Comparison of ENCODE assay signal across 9 cellular contexts in the genomic region with DNA sequence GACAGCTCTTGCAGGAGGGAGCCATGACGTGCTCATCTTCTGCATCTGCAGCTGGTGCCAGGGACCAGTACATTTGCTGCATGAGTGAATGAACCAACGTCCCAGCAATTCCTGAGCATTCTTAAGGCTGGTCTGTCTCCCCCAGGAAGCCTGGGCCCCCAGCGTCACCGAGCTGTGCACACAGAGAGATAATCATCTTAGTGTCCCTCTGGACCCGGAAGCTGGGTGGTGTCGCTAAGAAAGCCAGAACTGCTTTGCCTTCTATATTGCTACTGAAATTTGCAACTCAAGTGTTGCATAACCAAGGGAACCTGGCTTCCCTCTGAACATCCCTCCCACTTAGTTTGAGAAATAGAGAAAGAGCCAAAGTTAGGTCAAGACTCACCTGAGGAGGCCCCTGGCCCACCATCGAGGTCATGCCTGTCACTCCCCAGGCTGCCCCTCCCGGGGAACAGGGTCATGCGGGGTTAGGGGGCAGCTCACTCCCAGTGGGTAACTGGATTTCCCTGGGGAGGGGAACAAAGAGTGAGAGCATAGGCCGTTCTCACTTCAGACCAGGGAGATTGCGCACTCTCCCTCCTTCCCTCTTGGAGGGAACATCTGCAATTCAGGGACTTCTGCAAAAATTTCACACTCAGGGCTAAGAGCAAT.
DNase-seq lines count a peak whose midpoint lies in the region; ATAC-seq and TF ChIP-seq lines count a peak whose summit lies in the region.
"Had no signal": no experiment of that assay in that cellular context is flagged by ENCODE, and none has a peak within 500 bp of the region (broad histone marks: within the 10 kb centered on the region; RNA-seq: fewer than 3 reads in every experiment).

No MANE protein-coding gene starts in this region.

- ATAC-seq in HG03045 (IDR thresholded peaks at IDR 0.05; ENCODE audit: unreplicated experiment): peak; percentile 24
- peak; percentile 15 for ATAC-seq in activated B cell treated with CpG ODN at 0.5 μM for 24 hours (ENCODE audit: low read depth)
- ATAC-seq in CD8-positive, alpha-beta T cell: no peak

- H3K4me1 Mint-ChIP-seq in activated B cell treated with CpG ODN at 0.5 μM for 24 hours: peaks cover 42% of the 10 kb centered on the region
- peaks cover 12% of the 10 kb centered on the region for H3K4me1 Mint-ChIP-seq in CD8-positive, alpha-beta T cell (ENCODE audit: low read depth)

- no peak for TF ChIP-seq CTCF in activated B cell treated with CpG ODN at 0.5 μM for 24 hours (IDR thresholded peaks at IDR 0.05)
- TF ChIP-seq CTCF in CD8-positive, alpha-beta T cell (IDR thresholded peaks at IDR 0.05): no peak

- peaks cover 8% of the 10 kb centered on the region for H3K9me3 Mint-ChIP-seq in activated B cell treated with CpG ODN at 0.5 μM for 24 hours
- peaks cover 16% of the 10 kb centered on the region for H3K9me3 Mint-ChIP-seq in CD8-positive, alpha-beta T cell

- H3K4me3 Mint-ChIP-seq in activated B cell treated with CpG ODN at 0.5 μM for 24 hours: peak overlapping the region; percentile 62
- no peak overlapping the region for H3K4me3 Mint-ChIP-seq in CD8-positive, alpha-beta T cell

- H3K27me3 Mint-ChIP-seq in activated B cell treated with CpG ODN at 0.5 μM for 24 hours: no peaks in the 10 kb centered on the region
- no peaks in the 10 kb centered on the region for H3K27me3 Mint-ChIP-seq in CD8-positive, alpha-beta T cell (ENCODE audit: low read depth)

- H3K27me3 ChIP-seq in CD8-positive, alpha-beta T cell (ENCODE audit: insufficient read depth, low read length): no peaks in the 10 kb centered on the region

- POLR2A ChIA-PET in activated B cell treated with CpG ODN at 0.5 μM for 24 hours (lab: Charles Lee): interaction anchor here (0.6 to 1.3 kb wide), 2 partner anchors 53 to 709 kb away, joined by 3 to 5 read pairs; no protein-coding TSS in a partner anchor
- POLR2A ChIA-PET in CD8-positive, alpha-beta T cell (lab: Charles Lee): no interaction called here

- peak; percentile 23 for DNase-seq in GM19240 (ENCODE audit: insufficient read length, low spot score)
- no peak for DNase-seq in activated B cell treated with CpG ODN at 0.5 μM for 24 hours
- DNase-seq in substantia nigra (lab: John Stamatoyannopoulos, UW): peak in 10 of 49 donors; percentile 20 to 70 (median 41)
- DNase-seq in CD8-positive, alpha-beta T cell: no peak
- no peak for DNase-seq in stimulated activated CD4-positive, alpha-beta T cell treated with anti-CD3 and anti-CD28 coated beads, Interleukin-2, amount 100 ng/mL, for 24 hours
- no peak for DNase-seq in central memory CD4-positive, alpha-beta T cell

- H3K9me3 ChIP-seq in iPS-18c (ENCODE audit: control insufficient read depth, insufficient read depth, low read length): peaks cover 11% of the 10 kb centered on the region
- no peaks in the 10 kb centered on the region for H3K9me3 ChIP-seq in CD8-positive, alpha-beta T cell (ENCODE audit: low read length)

- H3K27ac ChIP-seq in substantia nigra (ENCODE audit: low read depth, low read length, poor library complexity, severe bottlenecking): peak overlapping the region; percentile 74
- H3K27ac ChIP-seq in CD8-positive, alpha-beta T cell (ENCODE audit: low read depth, low read length): no peak overlapping the region
- H3K27ac ChIP-seq: SK-N-MC had no signal

- no peaks in the 10 kb centered on the region for H3K36me3 ChIP-seq in CD8-positive, alpha-beta T cell (ENCODE audit: insufficient read depth, low read length)

- 0 out of 2 replicates have a peak overlapping the region, but pooled peaks have one; percentile 0 for H3K4me3 ChIP-seq in iPS-18c (ENCODE audit: insufficient read depth, low read depth, low read length)
- H3K4me3 ChIP-seq in CD8-positive, alpha-beta T cell (ENCODE audit: low read depth, low read length): no peak overlapping the region
- H3K4me3 ChIP-seq: SK-N-MC had no signal

- intact Hi-C loops in activated B cell treated with CpG ODN at 0.5 μM for 24 hours (cut with micrococcal nuclease): loop anchor here (1.0 to 10.0 kb wide), 4 partner anchors 53 to 676 kb away; a partner anchor contains a TSS
- intact Hi-C loops in CD8-positive, alpha-beta T cell (cut with DNase I, micrococcal nuclease): no loop called here

- H3K4me1 ChIP-seq in CD8-positive, alpha-beta T cell (ENCODE audit: insufficient read depth, low read length): peaks cover 7% of the 10 kb centered on the region

- H3K27ac Mint-ChIP-seq in activated B cell treated with CpG ODN at 0.5 μM for 24 hours: peak overlapping the region; percentile 72
- H3K27ac Mint-ChIP-seq in CD8-positive, alpha-beta T cell: no peak overlapping the region

- H3K36me3 Mint-ChIP-seq in activated B cell treated with CpG ODN at 0.5 μM for 24 hours (ENCODE audit: low read depth): no peaks in the 10 kb centered on the region
- H3K36me3 Mint-ChIP-seq in CD8-positive, alpha-beta T cell: peaks cover 2% of the 10 kb centered on the region

- CTCF ChIA-PET in activated B cell treated with CpG ODN at 0.5 μM for 24 hours (lab: Charles Lee): no interaction called here
- CTCF ChIA-PET in CD8-positive, alpha-beta T cell (lab: Charles Lee): no interaction called here
